Comparison of ENCODE assay signal across 24 cellular contexts in the genomic region with DNA sequence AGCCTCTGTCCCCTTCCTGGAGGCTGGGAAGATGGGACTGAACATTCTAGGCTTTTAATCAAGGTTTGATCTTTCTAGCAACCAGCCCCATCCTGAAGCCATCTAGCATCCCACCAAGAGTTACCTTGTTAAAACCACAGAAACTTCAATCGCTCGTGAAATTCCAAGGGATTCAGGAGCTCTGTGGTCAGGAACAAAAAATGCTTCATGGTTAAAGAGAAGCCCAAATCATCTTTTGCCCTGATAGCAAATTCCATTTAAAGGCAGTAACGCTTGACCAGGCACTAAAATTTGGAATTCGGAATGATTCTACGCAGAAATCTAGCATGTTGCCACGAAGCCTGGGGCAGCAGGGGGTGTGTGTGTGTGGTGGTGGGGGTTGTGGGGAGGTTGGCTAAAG. TPM values are rescaled to one million over a fixed set of nuclear protein-coding genes. Genes with fewer than 3 reads are reported as not detected.
DNase-seq lines count a peak whose midpoint lies in the region; ATAC-seq, FAIRE-seq and TF ChIP-seq lines count a peak whose summit lies in the region.
"Had no signal": no experiment of that assay in that cellular context is flagged by ENCODE, and none has a peak within 500 bp of the region (broad histone marks: within the 10 kb centered on the region; RNA-seq: fewer than 3 reads in every experiment).

No MANE protein-coding gene starts in this region.

- intact Hi-C loops in activated CD8-positive, alpha-beta T cell treated with anti-CD3 and anti-CD28 coated beads for 36 hours (cut with micrococcal nuclease): loop anchor here (5.0 kb wide), 1 partner anchor 228 kb away; no protein-coding TSS in a partner anchor
- intact Hi-C loops in breast epithelium (cut with DNase I; ENCODE audit: low total_unique reads): no loop called here

- CTCF ChIA-PET in activated CD8-positive, alpha-beta T cell treated with anti-CD3 and anti-CD28 coated beads for 36 hours (lab: Charles Lee): interaction anchor here (0.9 to 1.4 kb wide), 2 partner anchors 8 to 27 kb away, joined by 4 read pairs; no protein-coding TSS in a partner anchor
- CTCF ChIA-PET in activated CD8-positive, alpha-beta T cell treated with anti-CD3 and anti-CD28 coated beads, Interleukin-2, amount 10 ng/mL, durations not matched to agents 7 days and 5 days (lab: Charles Lee): interaction anchor here (1.5 to 1.7 kb wide), 4 partner anchors 9 to 224 kb away, joined by 4 to 7 read pairs (median 4); partner anchors contain the start of gene SEC24B
- CTCF ChIA-PET in T-cell (lab: Charles Lee): no interaction called here

- FAIRE-seq in bronchial epithelial cell (lab: Jason Lieb, UNC): peak; percentile 43
- FAIRE-seq: GM19239 had no signal

- H3K27me3 Mint-ChIP-seq in activated CD8-positive, alpha-beta T cell treated with anti-CD3 and anti-CD28 coated beads for 36 hours: no peaks in the 10 kb centered on the region
- H3K27me3 Mint-ChIP-seq in activated CD8-positive, alpha-beta T cell treated with anti-CD3 and anti-CD28 coated beads, Interleukin-2, amount 10 ng/mL, durations not matched to agents 7 days and 5 days (ENCODE audit: low read depth): no peaks in the 10 kb centered on the region
- no peaks in the 10 kb centered on the region for H3K27me3 Mint-ChIP-seq in T-cell
- H3K27me3 Mint-ChIP-seq in activated T-helper 17 cell treated with anti-CD3 and anti-CD28 coated beads, Interleukin-2, amount 50 U/mL, for 72 hours: no peaks in the 10 kb centered on the region
- H3K27me3 Mint-ChIP-seq: IgD-negative memory B cell had no signal

- no peak for TF ChIP-seq CTCF in activated CD8-positive, alpha-beta T cell treated with anti-CD3 and anti-CD28 coated beads for 36 hours (IDR thresholded peaks at IDR 0.05)
- no peak for TF ChIP-seq CTCF in bronchial epithelial cell (IDR thresholded peaks at IDR 0.05; ENCODE audit: insufficient read depth, low read length, severe bottlenecking)
- no peak for TF ChIP-seq CTCF in breast epithelium (IDR thresholded peaks at IDR 0.05)

- peaks cover 21% of the 10 kb centered on the region for H3K36me3 Mint-ChIP-seq in activated CD8-positive, alpha-beta T cell treated with anti-CD3 and anti-CD28 coated beads for 36 hours (ENCODE audit: low read depth)
- H3K36me3 Mint-ChIP-seq in activated CD8-positive, alpha-beta T cell treated with anti-CD3 and anti-CD28 coated beads, Interleukin-2, amount 10 ng/mL, durations not matched to agents 7 days and 5 days (ENCODE audit: low read depth): peaks cover 38% of the 10 kb centered on the region
- peaks cover 33% of the 10 kb centered on the region for H3K36me3 Mint-ChIP-seq in T-cell
- peaks cover 18% of the 10 kb centered on the region for H3K36me3 Mint-ChIP-seq in activated T-helper 17 cell treated with anti-CD3 and anti-CD28 coated beads, Interleukin-2, amount 50 U/mL, for 72 hours (ENCODE audit: low read depth)

- H3K27me3 ChIP-seq in bronchial epithelial cell (ENCODE audit: control insufficient read depth, insufficient read depth, low read length) (no peaks in the 10 kb centered on the region), breast epithelium (no peaks in the 10 kb centered on the region)
- H3K27me3 ChIP-seq: BLaER1 treated with 17β-estradiol and CSF1 and Interleukin-3, amounts not matched to agents 10 nM and 100 nM; SJCRH30 had no signal

- peaks cover 11 to 12% of the 10 kb centered on the region in 2 donors for H3K9me3 ChIP-seq in breast epithelium
- H3K9me3 ChIP-seq: SJCRH30 had no signal

- no peak for TF ChIP-seq POLR2A in breast epithelium (IDR thresholded peaks at IDR 0.05)

- H3K4me1 Mint-ChIP-seq in activated CD8-positive, alpha-beta T cell treated with anti-CD3 and anti-CD28 coated beads for 36 hours (ENCODE audit: low read depth): peaks cover 42% of the 10 kb centered on the region
- peaks cover 32% of the 10 kb centered on the region for H3K4me1 Mint-ChIP-seq in activated CD8-positive, alpha-beta T cell treated with anti-CD3 and anti-CD28 coated beads, Interleukin-2, amount 10 ng/mL, durations not matched to agents 7 days and 5 days (ENCODE audit: low read depth)
- peaks cover 48 to 70% (median 56%) of the 10 kb centered on the region in 3 donors for H3K4me1 Mint-ChIP-seq in T-cell
- H3K4me1 Mint-ChIP-seq in activated T-helper 17 cell treated with anti-CD3 and anti-CD28 coated beads, Interleukin-2, amount 50 U/mL, for 72 hours: peaks cover 8% of the 10 kb centered on the region

- H3K36me3 ChIP-seq in bronchial epithelial cell (ENCODE audit: control insufficient read depth, insufficient read depth, low read length) (no peaks in the 10 kb centered on the region), breast epithelium (no peaks in the 10 kb centered on the region)
- H3K36me3 ChIP-seq: SJCRH30 had no signal

- no peak for ATAC-seq in activated CD8-positive, alpha-beta T cell treated with anti-CD3 and anti-CD28 coated beads for 36 hours
- ATAC-seq in activated CD8-positive, alpha-beta T cell treated with anti-CD3 and anti-CD28 coated beads, Interleukin-2, amount 10 ng/mL, durations not matched to agents 7 days and 5 days: no peak
- no peak for ATAC-seq in T-cell (replicated peaks in 1 of 4)
- ATAC-seq in activated T-helper 17 cell treated with anti-CD3 and anti-CD28 coated beads, Interleukin-2, amount 50 U/mL, for 72 hours (replicated peaks): no peak
- ATAC-seq: Panc1 had no signal

- H3K4me3 ChIP-seq in bronchial epithelial cell (ENCODE audit: low read depth, low read length): no peak overlapping the region
- no peak overlapping the region for H3K4me3 ChIP-seq in breast epithelium
- H3K4me3 ChIP-seq: BLaER1 treated with 17β-estradiol and CSF1 and Interleukin-3, amounts not matched to agents 10 nM and 100 nM; SJCRH30 had no signal

- no peak overlapping the region for H3K27ac ChIP-seq in breast epithelium
- H3K27ac ChIP-seq: BLaER1 treated with 17β-estradiol and CSF1 and Interleukin-3, amounts not matched to agents 10 nM and 100 nM; SJCRH30 had no signal

- peak overlapping the region; percentile 49 for H3K27ac Mint-ChIP-seq in activated CD8-positive, alpha-beta T cell treated with anti-CD3 and anti-CD28 coated beads for 36 hours
- H3K27ac Mint-ChIP-seq in activated CD8-positive, alpha-beta T cell treated with anti-CD3 and anti-CD28 coated beads, Interleukin-2, amount 10 ng/mL, durations not matched to agents 7 days and 5 days: no peak overlapping the region
- peak overlapping the region; percentile 16 to 86 for H3K27ac Mint-ChIP-seq in T-cell
- H3K27ac Mint-ChIP-seq in activated T-helper 17 cell treated with anti-CD3 and anti-CD28 coated beads, Interleukin-2, amount 50 U/mL, for 72 hours: no peak overlapping the region
- H3K27ac Mint-ChIP-seq: IgD-negative memory B cell had no signal

- POLR2A ChIA-PET in activated CD8-positive, alpha-beta T cell treated with anti-CD3 and anti-CD28 coated beads for 36 hours (lab: Charles Lee): interaction anchor here (0.7 to 1.7 kb wide), 2 partner anchors 48 to 96 kb away, joined by 3 to 5 read pairs; partner anchors contain the start of gene CASP6
- POLR2A ChIA-PET in activated CD8-positive, alpha-beta T cell treated with anti-CD3 and anti-CD28 coated beads, Interleukin-2, amount 10 ng/mL, durations not matched to agents 7 days and 5 days (lab: Charles Lee): interaction anchor here (0.6 to 0.7 kb wide), 2 partner anchors 96 to 682 kb away, joined by 3 to 4 read pairs; partner anchors contain the start of gene MCUB
- POLR2A ChIA-PET in T-cell (lab: Charles Lee): no interaction called here

- H3K4me3 Mint-ChIP-seq in activated CD8-positive, alpha-beta T cell treated with anti-CD3 and anti-CD28 coated beads for 36 hours: no peak overlapping the region
- no peak overlapping the region for H3K4me3 Mint-ChIP-seq in activated CD8-positive, alpha-beta T cell treated with anti-CD3 and anti-CD28 coated beads, Interleukin-2, amount 10 ng/mL, durations not matched to agents 7 days and 5 days
- H3K4me3 Mint-ChIP-seq in T-cell: no peak overlapping the region
- H3K4me3 Mint-ChIP-seq in activated T-helper 17 cell treated with anti-CD3 and anti-CD28 coated beads, Interleukin-2, amount 50 U/mL, for 72 hours: no peak overlapping the region
- H3K4me3 Mint-ChIP-seq: IgD-negative memory B cell had no signal

- peaks cover 13% of the 10 kb centered on the region for H3K9me3 Mint-ChIP-seq in activated CD8-positive, alpha-beta T cell treated with anti-CD3 and anti-CD28 coated beads for 36 hours
- peaks cover 4% of the 10 kb centered on the region for H3K9me3 Mint-ChIP-seq in activated CD8-positive, alpha-beta T cell treated with anti-CD3 and anti-CD28 coated beads, Interleukin-2, amount 10 ng/mL, durations not matched to agents 7 days and 5 days (ENCODE audit: insufficient read depth)
- peaks cover 0 to 18% (median 0%) of the 10 kb centered on the region in 3 donors for H3K9me3 Mint-ChIP-seq in T-cell
- peaks cover 3% of the 10 kb centered on the region for H3K9me3 Mint-ChIP-seq in activated T-helper 17 cell treated with anti-CD3 and anti-CD28 coated beads, Interleukin-2, amount 50 U/mL, for 72 hours

- DNase-seq in activated CD8-positive, alpha-beta T cell treated with anti-CD3 and anti-CD28 coated beads for 36 hours: no peak
- DNase-seq in activated CD8-positive, alpha-beta T cell treated with anti-CD3 and anti-CD28 coated beads, Interleukin-2, amount 10 ng/mL, durations not matched to agents 7 days and 5 days: no peak
- no peak for DNase-seq in T-cell
- no peak for DNase-seq in bronchial epithelial cell (ENCODE audit: low read depth)
- peak; percentile 42 for DNase-seq in renal cortical epithelial cell (ENCODE audit: low read depth)
- no peak for DNase-seq in COLO829 (ENCODE audit: low spot score)
- DNase-seq in breast epithelium (ENCODE audit: low spot score in 2 of 2): no peak
- DNase-seq: 8988T, EL, GF-D8, Karpas-422, MV-4-11, NCI-H1105 treated with DMSO at 0.1 percent for 48 hours, NCI-H2029 treated with DMSO at 0.1 percent for 48 hours, NCI-H2171, NCI-H345, NCI-H524 treated with DMSO at 0.1 percent for 48 hours, NCI-H82, SJCRH30 had no signal

- H3K4me1 ChIP-seq in breast epithelium: no peaks in the 10 kb centered on the region
- H3K4me1 ChIP-seq: BLaER1 treated with 17β-estradiol and CSF1 and Interleukin-3, amounts not matched to agents 10 nM and 100 nM; SJCRH30 had no signal

RNA-seq across cellular contexts. Expression of gene CASP6, which starts 47.8 kb away (rescaled TPM):
- 10 to 100 TPM; 19.1 to 28.3 TPM for total RNA-seq in activated CD8-positive, alpha-beta T cell treated with anti-CD3 and anti-CD28 coated beads for 36 hours
- 10 to 100 TPM; 24.1 to 25.5 TPM for total RNA-seq in activated CD8-positive, alpha-beta T cell treated with anti-CD3 and anti-CD28 coated beads, Interleukin-2, amount 10 ng/mL, durations not matched to agents 7 days and 5 days
- total RNA-seq in T-cell (10 to 100 TPM; 16.8 to 23.2 (median 18.3) TPM), bronchial epithelial cell (27.7 and 54.0 TPM in 2 replicates), renal cortical epithelial cell (106 and 110 TPM in 2 replicates), breast epithelium (10 to 100 TPM; 18.6 to 39.1 (median 24.9) TPM)
- 10 to 100 TPM; 21.6 to 30.0 TPM for total RNA-seq in activated T-helper 17 cell treated with anti-CD3 and anti-CD28 coated beads, Interleukin-2, amount 50 U/mL, for 72 hours

Comparison
In these comparisons a context has a peak if more than half of its experiments do, and no peak if none do; other contexts are left out.
1. H3K27ac Mint-ChIP-seq: peak in activated CD8-positive, alpha-beta T cell treated with anti-CD3 and anti-CD28 coated beads for 36 hours (single experiment) and T-cell (2 of 2); none in activated CD8-positive, alpha-beta T cell treated with anti-CD3 and anti-CD28 coated beads, Interleukin-2, amount 10 ng/mL, durations not matched to agents 7 days and 5 days (single experiment) and activated T-helper 17 cell treated with anti-CD3 and anti-CD28 coated beads, Interleukin-2, amount 50 U/mL, for 72 hours (single experiment).
2. CTCF ChIA-PET loops: an anchor here in activated CD8-positive, alpha-beta T cell treated with anti-CD3 and anti-CD28 coated beads for 36 hours (0.9 to 1.4 kb wide) and activated CD8-positive, alpha-beta T cell treated with anti-CD3 and anti-CD28 coated beads, Interleukin-2, amount 10 ng/mL, durations not matched to agents 7 days and 5 days (1.5 to 1.7 kb wide); none called in T-cell.
3. POLR2A ChIA-PET loops: an anchor here in activated CD8-positive, alpha-beta T cell treated with anti-CD3 and anti-CD28 coated beads for 36 hours (0.7 to 1.7 kb wide) and activated CD8-positive, alpha-beta T cell treated with anti-CD3 and anti-CD28 coated beads, Interleukin-2, amount 10 ng/mL, durations not matched to agents 7 days and 5 days (0.6 to 0.7 kb wide); none called in T-cell.